Comparison of ENCODE assay signal across 1 cellular context in the genomic region with DNA sequence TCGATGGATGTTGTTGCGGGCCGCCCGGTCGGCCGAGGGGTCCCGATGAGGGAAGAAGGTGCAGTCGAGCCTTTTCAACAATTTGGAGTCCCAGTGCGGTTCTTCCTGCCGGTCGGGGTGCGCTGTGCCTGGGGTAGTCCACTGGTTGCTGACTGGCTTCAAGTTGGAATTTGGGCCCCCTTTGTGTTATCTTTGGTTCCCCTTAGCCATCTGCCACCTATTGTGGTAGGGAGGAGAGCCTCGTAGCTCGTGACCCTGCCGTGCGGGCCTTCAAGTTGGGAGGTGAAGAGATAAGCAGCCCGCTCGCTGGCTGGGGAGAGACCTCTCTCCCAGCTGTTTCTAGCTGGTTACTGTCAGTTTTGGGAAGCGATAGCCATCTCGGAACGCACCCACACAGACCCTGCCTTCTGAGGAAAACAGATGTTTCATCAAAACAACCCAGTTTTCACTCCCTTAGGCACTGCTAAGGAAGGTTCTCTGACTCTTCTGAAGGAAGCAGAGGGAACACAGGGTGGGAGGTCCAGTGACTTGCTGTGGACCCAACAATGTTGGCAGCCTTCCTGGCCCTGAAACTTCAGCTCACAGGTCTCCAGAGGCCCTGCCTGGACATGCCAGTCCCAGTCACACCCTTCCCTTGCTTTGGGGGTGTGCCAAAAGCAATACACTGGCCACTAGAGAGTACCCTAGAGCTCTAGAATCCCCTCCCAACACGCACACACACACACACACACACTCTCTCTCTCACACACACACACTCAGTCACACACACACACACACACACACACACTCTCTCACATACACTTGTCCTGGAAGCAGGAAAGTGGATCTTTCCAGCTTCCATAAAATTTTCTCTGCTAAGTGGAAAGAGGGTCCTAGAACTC.
TF ChIP-seq lines count a peak whose summit lies in the region.

No MANE protein-coding gene starts in this region.

TF ChIP-seq in K562, 482 proteins besides CTCF, POLR2A, EP300 and RAD21 (continued from another document):
- TF ChIP-seq, protein P1, sequence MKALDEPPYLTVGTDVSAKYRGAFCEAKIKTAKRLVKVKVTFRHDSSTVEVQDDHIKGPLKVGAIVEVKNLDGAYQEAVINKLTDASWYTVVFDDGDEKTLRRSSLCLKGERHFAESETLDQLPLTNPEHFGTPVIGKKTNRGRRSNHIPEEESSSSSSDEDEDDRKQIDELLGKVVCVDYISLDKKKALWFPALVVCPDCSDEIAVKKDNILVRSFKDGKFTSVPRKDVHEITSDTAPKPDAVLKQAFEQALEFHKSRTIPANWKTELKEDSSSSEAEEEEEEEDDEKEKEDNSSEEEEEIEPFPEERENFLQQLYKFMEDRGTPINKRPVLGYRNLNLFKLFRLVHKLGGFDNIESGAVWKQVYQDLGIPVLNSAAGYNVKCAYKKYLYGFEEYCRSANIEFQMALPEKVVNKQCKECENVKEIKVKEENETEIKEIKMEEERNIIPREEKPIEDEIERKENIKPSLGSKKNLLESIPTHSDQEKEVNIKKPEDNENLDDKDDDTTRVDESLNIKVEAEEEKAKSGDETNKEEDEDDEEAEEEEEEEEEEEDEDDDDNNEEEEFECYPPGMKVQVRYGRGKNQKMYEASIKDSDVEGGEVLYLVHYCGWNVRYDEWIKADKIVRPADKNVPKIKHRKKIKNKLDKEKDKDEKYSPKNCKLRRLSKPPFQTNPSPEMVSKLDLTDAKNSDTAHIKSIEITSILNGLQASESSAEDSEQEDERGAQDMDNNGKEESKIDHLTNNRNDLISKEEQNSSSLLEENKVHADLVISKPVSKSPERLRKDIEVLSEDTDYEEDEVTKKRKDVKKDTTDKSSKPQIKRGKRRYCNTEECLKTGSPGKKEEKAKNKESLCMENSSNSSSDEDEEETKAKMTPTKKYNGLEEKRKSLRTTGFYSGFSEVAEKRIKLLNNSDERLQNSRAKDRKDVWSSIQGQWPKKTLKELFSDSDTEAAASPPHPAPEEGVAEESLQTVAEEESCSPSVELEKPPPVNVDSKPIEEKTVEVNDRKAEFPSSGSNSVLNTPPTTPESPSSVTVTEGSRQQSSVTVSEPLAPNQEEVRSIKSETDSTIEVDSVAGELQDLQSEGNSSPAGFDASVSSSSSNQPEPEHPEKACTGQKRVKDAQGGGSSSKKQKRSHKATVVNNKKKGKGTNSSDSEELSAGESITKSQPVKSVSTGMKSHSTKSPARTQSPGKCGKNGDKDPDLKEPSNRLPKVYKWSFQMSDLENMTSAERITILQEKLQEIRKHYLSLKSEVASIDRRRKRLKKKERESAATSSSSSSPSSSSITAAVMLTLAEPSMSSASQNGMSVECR (CRISPR knock-in tag; IDR thresholded peaks at IDR 0.05), result peak; percentile 76
- TF ChIP-seq SUPT5H (IDR thresholded peaks at IDR 0.05), result no peak
- no peak for TF ChIP-seq TRIM28 (IDR thresholded peaks at IDR 0.05)
- TF ChIP-seq MAFF (IDR thresholded peaks at IDR 0.05; ENCODE audit: low read length), result peak; percentile 10; the same call in 1 of the 2 replicates
- TF ChIP-seq JUND (IDR thresholded peaks at IDR 0.05; ENCODE audit: borderline replicate concordance, low read depth, low read length), result peak; percentile 84
- peak; percentile 79; the same call in 1 of the 3 replicates for TF ChIP-seq JUND (tag; IDR thresholded peaks at IDR 0.05; ENCODE audit: borderline replicate concordance, low read depth, low read length)
- TF ChIP-seq TAF9B (IDR thresholded peaks at IDR 0.05; ENCODE audit: partially characterized antibody), result peak; percentile 99
- TF ChIP-seq DDX20 (tag; IDR thresholded peaks at IDR 0.05; ENCODE audit: low read depth), result no peak
- TF ChIP-seq ZNF134 (CRISPR knock-in tag; conservative IDR thresholded peaks at IDR 0.05), result 0 out of 2 replicates have a peak, but pooled peaks have one; percentile 35
- TF ChIP-seq CBX2 (IDR thresholded peaks at IDR 0.05; ENCODE audit: insufficient read depth, low read length, poor library complexity, severe bottlenecking), result no peak
- no peak for TF ChIP-seq ZFPM2 (CRISPR knock-in tag; IDR thresholded peaks at IDR 0.05)
- peak; percentile 57; the same call in 1 of the 2 replicates for TF ChIP-seq FOSL1 (tag; conservative IDR thresholded peaks at IDR 0.05)
- 0 out of 2 replicates have a peak, but pooled peaks have one; percentile 54 for TF ChIP-seq HIVEP1 (CRISPR knock-in tag; IDR thresholded peaks at IDR 0.05)
- peak; percentile 93; the same call in 1 of the 2 replicates for TF ChIP-seq LCOR (CRISPR knock-in tag; IDR thresholded peaks at IDR 0.05)
- TF ChIP-seq, protein P2, sequence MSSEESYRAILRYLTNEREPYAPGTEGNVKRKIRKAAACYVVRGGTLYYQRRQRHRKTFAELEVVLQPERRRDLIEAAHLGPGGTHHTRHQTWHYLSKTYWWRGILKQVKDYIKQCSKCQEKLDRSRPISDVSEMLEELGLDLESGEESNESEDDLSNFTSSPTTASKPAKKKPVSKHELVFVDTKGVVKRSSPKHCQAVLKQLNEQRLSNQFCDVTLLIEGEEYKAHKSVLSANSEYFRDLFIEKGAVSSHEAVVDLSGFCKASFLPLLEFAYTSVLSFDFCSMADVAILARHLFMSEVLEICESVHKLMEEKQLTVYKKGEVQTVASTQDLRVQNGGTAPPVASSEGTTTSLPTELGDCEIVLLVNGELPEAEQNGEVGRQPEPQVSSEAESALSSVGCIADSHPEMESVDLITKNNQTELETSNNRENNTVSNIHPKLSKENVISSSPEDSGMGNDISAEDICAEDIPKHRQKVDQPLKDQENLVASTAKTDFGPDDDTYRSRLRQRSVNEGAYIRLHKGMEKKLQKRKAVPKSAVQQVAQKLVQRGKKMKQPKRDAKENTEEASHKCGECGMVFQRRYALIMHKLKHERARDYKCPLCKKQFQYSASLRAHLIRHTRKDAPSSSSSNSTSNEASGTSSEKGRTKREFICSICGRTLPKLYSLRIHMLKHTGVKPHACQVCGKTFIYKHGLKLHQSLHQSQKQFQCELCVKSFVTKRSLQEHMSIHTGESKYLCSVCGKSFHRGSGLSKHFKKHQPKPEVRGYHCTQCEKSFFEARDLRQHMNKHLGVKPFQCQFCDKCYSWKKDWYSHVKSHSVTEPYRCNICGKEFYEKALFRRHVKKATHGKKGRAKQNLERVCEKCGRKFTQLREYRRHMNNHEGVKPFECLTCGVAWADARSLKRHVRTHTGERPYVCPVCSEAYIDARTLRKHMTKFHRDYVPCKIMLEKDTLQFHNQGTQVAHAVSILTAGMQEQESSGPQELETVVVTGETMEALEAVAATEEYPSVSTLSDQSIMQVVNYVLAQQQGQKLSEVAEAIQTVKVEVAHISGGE (CRISPR knock-in tag; IDR thresholded peaks at IDR 0.05), result no peak
- TF ChIP-seq, protein P3, sequence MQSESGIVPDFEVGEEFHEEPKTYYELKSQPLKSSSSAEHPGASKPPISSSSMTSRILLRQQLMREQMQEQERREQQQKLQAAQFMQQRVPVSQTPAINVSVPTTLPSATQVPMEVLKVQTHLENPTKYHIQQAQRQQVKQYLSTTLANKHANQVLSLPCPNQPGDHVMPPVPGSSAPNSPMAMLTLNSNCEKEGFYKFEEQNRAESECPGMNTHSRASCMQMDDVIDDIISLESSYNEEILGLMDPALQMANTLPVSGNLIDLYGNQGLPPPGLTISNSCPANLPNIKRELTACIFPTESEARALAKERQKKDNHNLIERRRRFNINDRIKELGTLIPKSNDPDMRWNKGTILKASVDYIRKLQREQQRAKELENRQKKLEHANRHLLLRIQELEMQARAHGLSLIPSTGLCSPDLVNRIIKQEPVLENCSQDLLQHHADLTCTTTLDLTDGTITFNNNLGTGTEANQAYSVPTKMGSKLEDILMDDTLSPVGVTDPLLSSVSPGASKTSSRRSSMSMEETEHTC (IDR thresholded peaks at IDR 0.05), result peak; percentile 91
- TF ChIP-seq, protein P4, sequence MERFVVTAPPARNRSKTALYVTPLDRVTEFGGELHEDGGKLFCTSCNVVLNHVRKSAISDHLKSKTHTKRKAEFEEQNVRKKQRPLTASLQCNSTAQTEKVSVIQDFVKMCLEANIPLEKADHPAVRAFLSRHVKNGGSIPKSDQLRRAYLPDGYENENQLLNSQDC (CRISPR knock-in tag; IDR thresholded peaks at IDR 0.05), result no peak
- TF ChIP-seq, protein P5, sequence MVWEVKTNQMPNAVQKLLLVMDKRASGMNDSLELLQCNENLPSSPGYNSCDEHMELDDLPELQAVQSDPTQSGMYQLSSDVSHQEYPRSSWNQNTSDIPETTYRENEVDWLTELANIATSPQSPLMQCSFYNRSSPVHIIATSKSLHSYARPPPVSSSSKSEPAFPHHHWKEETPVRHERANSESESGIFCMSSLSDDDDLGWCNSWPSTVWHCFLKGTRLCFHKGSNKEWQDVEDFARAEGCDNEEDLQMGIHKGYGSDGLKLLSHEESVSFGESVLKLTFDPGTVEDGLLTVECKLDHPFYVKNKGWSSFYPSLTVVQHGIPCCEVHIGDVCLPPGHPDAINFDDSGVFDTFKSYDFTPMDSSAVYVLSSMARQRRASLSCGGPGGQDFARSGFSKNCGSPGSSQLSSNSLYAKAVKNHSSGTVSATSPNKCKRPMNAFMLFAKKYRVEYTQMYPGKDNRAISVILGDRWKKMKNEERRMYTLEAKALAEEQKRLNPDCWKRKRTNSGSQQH (CRISPR knock-in tag; IDR thresholded peaks at IDR 0.05), result no peak
- TF ChIP-seq, protein P6, sequence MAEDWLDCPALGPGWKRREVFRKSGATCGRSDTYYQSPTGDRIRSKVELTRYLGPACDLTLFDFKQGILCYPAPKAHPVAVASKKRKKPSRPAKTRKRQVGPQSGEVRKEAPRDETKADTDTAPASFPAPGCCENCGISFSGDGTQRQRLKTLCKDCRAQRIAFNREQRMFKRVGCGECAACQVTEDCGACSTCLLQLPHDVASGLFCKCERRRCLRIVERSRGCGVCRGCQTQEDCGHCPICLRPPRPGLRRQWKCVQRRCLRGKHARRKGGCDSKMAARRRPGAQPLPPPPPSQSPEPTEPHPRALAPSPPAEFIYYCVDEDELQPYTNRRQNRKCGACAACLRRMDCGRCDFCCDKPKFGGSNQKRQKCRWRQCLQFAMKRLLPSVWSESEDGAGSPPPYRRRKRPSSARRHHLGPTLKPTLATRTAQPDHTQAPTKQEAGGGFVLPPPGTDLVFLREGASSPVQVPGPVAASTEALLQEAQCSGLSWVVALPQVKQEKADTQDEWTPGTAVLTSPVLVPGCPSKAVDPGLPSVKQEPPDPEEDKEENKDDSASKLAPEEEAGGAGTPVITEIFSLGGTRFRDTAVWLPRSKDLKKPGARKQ (CRISPR knock-in tag; IDR thresholded peaks at IDR 0.05), result no peak
- no peak for TF ChIP-seq ZNF644 (tag; IDR thresholded peaks at IDR 0.05; ENCODE audit: low read depth)
- TF ChIP-seq FOXJ3 (CRISPR knock-in tag; IDR thresholded peaks at IDR 0.05), result no peak
- peak; percentile 26 for TF ChIP-seq ZFP36 (IDR thresholded peaks at IDR 0.05; ENCODE audit: low read depth, low read length, partially characterized antibody)
- peak; percentile 96 for TF ChIP-seq BHLHE40 (IDR thresholded peaks at IDR 0.05; ENCODE audit: low read length)
- no peak for TF ChIP-seq PHB2 (IDR thresholded peaks at IDR 0.05; ENCODE audit: low read depth)
- no peak for TF ChIP-seq HNRNPUL1 (IDR thresholded peaks at IDR 0.05; ENCODE audit: low read length)
- TF ChIP-seq BRD9 (IDR thresholded peaks at IDR 0.05; ENCODE audit: low read depth, partially characterized antibody), result peak; percentile 58
- TF ChIP-seq CEBPG (CRISPR knock-in tag; IDR thresholded peaks at IDR 0.05), result 0 out of 2 replicates have a peak, but pooled peaks have one; percentile 8
- no peak for TF ChIP-seq CEBPG (tag; conservative IDR thresholded peaks at IDR 0.05 in 1 of 2, IDR thresholded peaks at IDR 0.05 in 1 of 2)
- TF ChIP-seq, protein P7, sequence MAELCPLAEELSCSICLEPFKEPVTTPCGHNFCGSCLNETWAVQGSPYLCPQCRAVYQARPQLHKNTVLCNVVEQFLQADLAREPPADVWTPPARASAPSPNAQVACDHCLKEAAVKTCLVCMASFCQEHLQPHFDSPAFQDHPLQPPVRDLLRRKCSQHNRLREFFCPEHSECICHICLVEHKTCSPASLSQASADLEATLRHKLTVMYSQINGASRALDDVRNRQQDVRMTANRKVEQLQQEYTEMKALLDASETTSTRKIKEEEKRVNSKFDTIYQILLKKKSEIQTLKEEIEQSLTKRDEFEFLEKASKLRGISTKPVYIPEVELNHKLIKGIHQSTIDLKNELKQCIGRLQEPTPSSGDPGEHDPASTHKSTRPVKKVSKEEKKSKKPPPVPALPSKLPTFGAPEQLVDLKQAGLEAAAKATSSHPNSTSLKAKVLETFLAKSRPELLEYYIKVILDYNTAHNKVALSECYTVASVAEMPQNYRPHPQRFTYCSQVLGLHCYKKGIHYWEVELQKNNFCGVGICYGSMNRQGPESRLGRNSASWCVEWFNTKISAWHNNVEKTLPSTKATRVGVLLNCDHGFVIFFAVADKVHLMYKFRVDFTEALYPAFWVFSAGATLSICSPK (IDR thresholded peaks at IDR 0.05; ENCODE audit: borderline replicate concordance), result 0 out of 2 replicates have a peak, but pooled peaks have one; percentile 47
- TF ChIP-seq HDAC1 (IDR thresholded peaks at IDR 0.05), result peak; percentile 26 to 95; a peak in 3 of 4 replicates
TF ChIP-seq in K562: peak in this region for 164.
